In genomic region chr7:107190090-107190489, GRCh38 we compare ENCODE assay signal across 33 cellular contexts.
"Had no signal": no experiment of that assay in that cellular context is flagged by ENCODE, and none has a peak within 500 bp of the region (broad histone marks: within the 10 kb centered on the region; RNA-seq: fewer than 3 reads in every experiment).

No MANE protein-coding gene starts in this region.

- H3K27me3 Mint-ChIP-seq: activated B cell treated with CpG ODN at 0.5 μM for 24 hours; activated CD8-positive, alpha-beta T cell treated with anti-CD3 and anti-CD28 coated beads for 36 hours; activated naive CD8-positive, alpha-beta T cell treated with anti-CD3 and anti-CD28 coated beads, Interleukin-2, amount 10 ng/mL, durations not matched to agents 7 days and 5 days; effector memory CD8-positive, alpha-beta T cell; T-helper 17 cell had no signal

- H3K4me1 Mint-ChIP-seq: activated B cell treated with CpG ODN at 0.5 μM for 24 hours; activated naive CD8-positive, alpha-beta T cell treated with anti-CD3 and anti-CD28 coated beads, Interleukin-2, amount 10 ng/mL, durations not matched to agents 7 days and 5 days had no signal

- H3K27me3 ChIP-seq: brain microvascular endothelial cell, esophagus muscularis mucosa, foreskin keratinocyte, gastrocnemius medialis, heart left ventricle had no signal

- ATAC-seq: activated CD4-positive, CD25-positive, alpha-beta regulatory T cell treated with anti-CD3 and anti-CD28 coated beads, Interleukin-2, amount 50 U/mL, for 24 hours; activated CD8-positive, alpha-beta T cell treated with anti-CD3 and anti-CD28 coated beads for 36 hours; effector memory CD8-positive, alpha-beta T cell; foreskin keratinocyte; gastrocnemius medialis; heart left ventricle; T-helper 17 cell had no signal

- H3K4me3 Mint-ChIP-seq: activated B cell treated with CpG ODN at 0.5 μM for 24 hours; activated CD8-positive, alpha-beta T cell treated with anti-CD3 and anti-CD28 coated beads for 36 hours; activated naive CD8-positive, alpha-beta T cell treated with anti-CD3 and anti-CD28 coated beads, Interleukin-2, amount 10 ng/mL, durations not matched to agents 7 days and 5 days; effector memory CD8-positive, alpha-beta T cell; T-helper 17 cell; T-helper 2 cell treated with Interferon-gamma antibody and Interleukin-4, amounts not matched to agents 5 μg/mL and 100 μg/mL, for 36 hours had no signal

- H3K4me1 ChIP-seq: foreskin keratinocyte, gastrocnemius medialis had no signal

- H3K9me3 Mint-ChIP-seq: activated B cell treated with CpG ODN at 0.5 μM for 24 hours; activated CD8-positive, alpha-beta T cell treated with anti-CD3 and anti-CD28 coated beads for 36 hours; activated naive CD8-positive, alpha-beta T cell treated with anti-CD3 and anti-CD28 coated beads, Interleukin-2, amount 10 ng/mL, durations not matched to agents 7 days and 5 days; effector memory CD8-positive, alpha-beta T cell; T-helper 2 cell treated with Interferon-gamma antibody and Interleukin-4, amounts not matched to agents 5 μg/mL and 100 μg/mL, for 36 hours had no signal

- DNase-seq: activated B cell treated with CpG ODN at 0.5 μM for 24 hours; activated CD4-positive, alpha-beta T cell treated with anti-CD3 and anti-CD28 coated beads for 48 hours; activated CD4-positive, alpha-beta T cell treated with anti-CD3 and anti-CD28 coated beads, Interleukin-2, amount 50 U/mL, for 1 hour; activated CD4-positive, alpha-beta T cell treated with anti-CD3 and anti-CD28 coated beads, Interleukin-2, amount 50 U/mL, for 48 hours; activated CD8-positive, alpha-beta memory T cell treated with anti-CD3 and anti-CD28 coated beads for 24 hours; activated CD8-positive, alpha-beta T cell treated with anti-CD3 and anti-CD28 coated beads for 36 hours; activated gamma-delta T cell; activated naive CD4-positive, alpha-beta T cell treated with anti-CD3 and anti-CD28 coated beads, Interleukin-2, amount 50 U/mL, for 16 hours; activated naive CD4-positive, alpha-beta T cell treated with Interleukin-2 at 50 U/mL for 16 hours; activated naive CD8-positive, alpha-beta T cell treated with anti-CD3 and anti-CD28 coated beads, Interleukin-2, amount 10 ng/mL, durations not matched to agents 7 days and 5 days; activated T-cell treated with anti-CD3 and anti-CD28 coated beads, Interleukin-2, amount 50 U/mL, for 48 hours; amniotic stem cell; anterior cingulate cortex; brain microvascular endothelial cell; cortex of kidney; dermis blood vessel endothelial cell; effector CD4-positive, alpha-beta T cell; effector memory CD8-positive, alpha-beta T cell; erythroblast; foreskin keratinocyte; gastrocnemius medialis; glutamatergic neuron; heart left ventricle; T-helper 1 cell; T-helper 17 cell; T1000; WERI-Rb-1 had no signal

- FAIRE-seq: astrocyte, bronchial epithelial cell, colon had no signal

- H3K27ac ChIP-seq: brain microvascular endothelial cell, esophagus muscularis mucosa, foreskin keratinocyte, gastrocnemius medialis, heart left ventricle, WERI-Rb-1 had no signal

- H3K9me3 ChIP-seq: esophagus muscularis mucosa, gastrocnemius medialis, heart left ventricle had no signal

- H3K4me3 ChIP-seq: esophagus muscularis mucosa, gastrocnemius medialis, heart left ventricle had no signal

- H3K27ac Mint-ChIP-seq: activated B cell treated with CpG ODN at 0.5 μM for 24 hours; activated CD8-positive, alpha-beta T cell treated with anti-CD3 and anti-CD28 coated beads for 36 hours; activated naive CD8-positive, alpha-beta T cell treated with anti-CD3 and anti-CD28 coated beads, Interleukin-2, amount 10 ng/mL, durations not matched to agents 7 days and 5 days; effector memory CD8-positive, alpha-beta T cell; T-helper 2 cell treated with Interferon-gamma antibody and Interleukin-4, amounts not matched to agents 5 μg/mL and 100 μg/mL, for 36 hours had no signal
